In the genomic region with DNA sequence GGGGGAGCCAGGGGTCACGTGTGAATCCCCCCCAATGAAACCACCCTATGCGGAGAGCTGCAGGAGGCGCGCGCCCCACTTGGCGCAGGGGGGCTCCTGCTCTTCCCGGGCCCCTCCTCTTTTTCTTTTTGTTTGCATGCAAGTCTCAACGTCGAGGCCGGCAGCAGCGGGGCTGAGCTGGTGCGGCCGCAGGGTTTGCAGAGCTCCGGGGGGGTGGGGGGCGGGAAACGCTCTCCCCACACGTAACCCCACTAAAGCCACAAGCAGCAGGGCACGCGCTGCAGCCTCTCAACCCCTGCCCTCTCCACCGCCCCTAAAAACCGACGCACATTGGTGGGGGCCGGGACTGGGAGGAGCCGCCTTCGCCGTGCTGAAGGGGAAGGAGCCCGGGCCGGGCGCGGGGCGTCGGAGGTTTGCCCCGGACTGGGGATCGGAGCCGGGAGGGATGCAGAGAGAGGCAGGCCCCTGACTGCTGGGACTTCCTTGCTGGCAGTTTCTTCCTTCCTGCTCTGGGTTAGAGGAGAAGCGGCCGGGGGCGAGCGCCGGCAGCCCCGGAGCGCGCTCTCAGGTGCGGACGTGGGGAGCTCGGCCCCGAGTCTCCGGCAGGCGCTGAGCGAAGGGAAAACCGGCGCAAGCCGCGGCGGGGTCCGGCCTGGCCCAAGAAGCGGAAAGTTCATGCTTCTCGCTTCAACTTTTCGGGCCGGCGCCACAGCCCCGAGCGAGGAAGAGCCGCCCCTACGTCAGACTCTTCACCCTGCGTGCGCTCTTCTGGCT, we compare ENCODE assay signal across 8 cellular contexts. TPM values are rescaled to one million over a fixed set of nuclear protein-coding genes. Genes with fewer than 3 reads are reported as not detected.
DNase-seq lines count a peak whose midpoint lies in the region; ATAC-seq, FAIRE-seq and TF ChIP-seq lines count a peak whose summit lies in the region.

No MANE protein-coding gene starts in this region.

- H3K36me3 ChIP-seq in H7 (replicated peaks; ENCODE audit: control insufficient read depth, insufficient read depth, low read length) (peaks cover 9% of the 10 kb centered on the region), mesendoderm (ENCODE audit: control insufficient read depth, insufficient read depth, low read length) (peaks cover 10% of the 10 kb centered on the region)

- H3K4ac ChIP-seq in mesendoderm (ENCODE audit: low read depth, low read length), result peak overlapping the region; percentile 63

- peak overlapping the region; percentile 72 for H3K4me2 ChIP-seq in mesendoderm (ENCODE audit: low read length)

- peak overlapping the region; percentile 95 for H3K9ac ChIP-seq in mesendoderm (ENCODE audit: low read length)

- H3K4me3 Mint-ChIP-seq in activated CD4-positive, alpha-beta T cell treated with anti-CD3 and anti-CD28 coated beads, Interleukin-2, amount 10 ng/mL, durations not matched to agents 24 days and 14 days, result peak overlapping the region; percentile 84
- peak overlapping the region; percentile 93 for H3K4me3 Mint-ChIP-seq in stimulated activated memory B cell treated with anti-CD40 and anti-IgM and Interleukin-4, amounts not matched to agents 10 μg/mL and 1 μg/mL and 100 μg/mL, for 72 hours

- FAIRE-seq in H54 (lab: Jason Lieb, UNC), result no peak

- H3K27ac ChIP-seq in mesendoderm (ENCODE audit: low read depth, low read length), result peak overlapping the region; percentile 60

- H3K4me3 ChIP-seq in H7 (ENCODE audit: insufficient read depth, low read depth, low read length) (peak overlapping the region; percentile 77), mesendoderm (ENCODE audit: low read length) (peak overlapping the region; percentile 92)

- H2BK5ac ChIP-seq in mesendoderm (ENCODE audit: low read length), result peak overlapping the region; percentile 76

- ATAC-seq in stimulated activated memory B cell treated with anti-CD40 and anti-IgM and Interleukin-4, amounts not matched to agents 10 μg/mL and 1 μg/mL and 100 μg/mL, for 72 hours, result peak; percentile 77

- no peak overlapping the region for H4K5ac ChIP-seq in mesendoderm (ENCODE audit: low read length)

- no peak overlapping the region for H2AK5ac ChIP-seq in mesendoderm (ENCODE audit: low read length)

- H3K9me3 Mint-ChIP-seq in activated CD4-positive, alpha-beta T cell treated with anti-CD3 and anti-CD28 coated beads, Interleukin-2, amount 10 ng/mL, durations not matched to agents 24 days and 14 days, result no peaks in the 10 kb centered on the region
- H3K9me3 Mint-ChIP-seq in stimulated activated memory B cell treated with anti-CD40 and anti-IgM and Interleukin-4, amounts not matched to agents 10 μg/mL and 1 μg/mL and 100 μg/mL, for 72 hours, result no peaks in the 10 kb centered on the region

- H3K23ac ChIP-seq in mesendoderm (ENCODE audit: low read length), result peak overlapping the region; percentile 37

- no peak overlapping the region for H2BK120ac ChIP-seq in mesendoderm (ENCODE audit: low read depth, low read length)

- H3K36me3 Mint-ChIP-seq in activated CD4-positive, alpha-beta T cell treated with anti-CD3 and anti-CD28 coated beads, Interleukin-2, amount 10 ng/mL, durations not matched to agents 24 days and 14 days (ENCODE audit: low read depth), result peaks cover 44% of the 10 kb centered on the region
- peaks cover 19% of the 10 kb centered on the region for H3K36me3 Mint-ChIP-seq in stimulated activated memory B cell treated with anti-CD40 and anti-IgM and Interleukin-4, amounts not matched to agents 10 μg/mL and 1 μg/mL and 100 μg/mL, for 72 hours

- H2BK15ac ChIP-seq in mesendoderm (replicated peaks; ENCODE audit: low read depth), result no peak overlapping the region

- peaks cover 43% of the 10 kb centered on the region for H3K79me2 ChIP-seq in mesendoderm (ENCODE audit: control insufficient read depth, insufficient read depth, low read length)

- no peaks in the 10 kb centered on the region for H3K27me3 Mint-ChIP-seq in activated CD4-positive, alpha-beta T cell treated with anti-CD3 and anti-CD28 coated beads, Interleukin-2, amount 10 ng/mL, durations not matched to agents 24 days and 14 days
- H3K27me3 Mint-ChIP-seq in stimulated activated memory B cell treated with anti-CD40 and anti-IgM and Interleukin-4, amounts not matched to agents 10 μg/mL and 1 μg/mL and 100 μg/mL, for 72 hours, result no peaks in the 10 kb centered on the region

- WGBS in mesendoderm (ENCODE audit: extremely low coverage, insufficient coverage, low lambda C conversion rate), result no CpG with 5 or more reads among the region's 67 CpGs

- H3K4me1 ChIP-seq in mesendoderm (ENCODE audit: control insufficient read depth, low read depth, low read length), result peaks cover 12% of the 10 kb centered on the region

- peak; percentile 75 for DNase-seq in GM03348 (ENCODE audit: low spot score)
- peak; percentile 93 for DNase-seq in H7
- DNase-seq in NCI-H1105 (lab: John Stamatoyannopoulos, UW), result peak; percentile 86
- peak; percentile 93 for DNase-seq in activated CD4-positive, alpha-beta T cell treated with anti-CD3 and anti-CD28 coated beads, Interleukin-2, amount 10 ng/mL, durations not matched to agents 24 days and 14 days
- DNase-seq in effector CD4-positive, alpha-beta T cell, result peak; percentile 80
- DNase-seq in mesendoderm, result peak; percentile 72
- no peak for DNase-seq in H54 (ENCODE audit: insufficient read length, low spot score)

- peaks cover 37% of the 10 kb centered on the region for H3K79me1 ChIP-seq in mesendoderm (ENCODE audit: low read length)

- intact Hi-C loops in activated CD4-positive, alpha-beta T cell treated with anti-CD3 and anti-CD28 coated beads, Interleukin-2, amount 10 ng/mL, durations not matched to agents 24 days and 14 days (cut with micrococcal nuclease), result no loop called here

- H3K27ac Mint-ChIP-seq in activated CD4-positive, alpha-beta T cell treated with anti-CD3 and anti-CD28 coated beads, Interleukin-2, amount 10 ng/mL, durations not matched to agents 24 days and 14 days, result peak overlapping the region; percentile 89
- H3K27ac Mint-ChIP-seq in stimulated activated memory B cell treated with anti-CD40 and anti-IgM and Interleukin-4, amounts not matched to agents 10 μg/mL and 1 μg/mL and 100 μg/mL, for 72 hours, result peak overlapping the region; percentile 92

- no peak for TF ChIP-seq POLR2A in H54 (IDR thresholded peaks at IDR 0.05; ENCODE audit: low read depth, low read length)

- peak overlapping the region; percentile 99 for H3K56ac ChIP-seq in mesendoderm (ENCODE audit: low read length)

- H4K8ac ChIP-seq in mesendoderm (ENCODE audit: low read depth, low read length), result no peak overlapping the region

- H3K4me1 Mint-ChIP-seq in activated CD4-positive, alpha-beta T cell treated with anti-CD3 and anti-CD28 coated beads, Interleukin-2, amount 10 ng/mL, durations not matched to agents 24 days and 14 days, result peaks cover 57% of the 10 kb centered on the region
- peaks cover 55% of the 10 kb centered on the region for H3K4me1 Mint-ChIP-seq in stimulated activated memory B cell treated with anti-CD40 and anti-IgM and Interleukin-4, amounts not matched to agents 10 μg/mL and 1 μg/mL and 100 μg/mL, for 72 hours

- H3K18ac ChIP-seq in mesendoderm (ENCODE audit: low read length), result peak overlapping the region; percentile 71

- H3K27me3 ChIP-seq in H7 (ENCODE audit: control insufficient read depth, insufficient read depth, low read length) (peaks cover 21% of the 10 kb centered on the region), mesendoderm (ENCODE audit: insufficient read depth, low read length, poor library complexity) (no peaks in the 10 kb centered on the region)

RNA-seq across cellular contexts. Expression of gene LBH, which starts 0.9 kb away (rescaled TPM):
- total RNA-seq in H7 (2014; rRNA removed; shearing (Covaris generic)), result 90.7 and 93.3 TPM in 2 replicates
- 176 and 184 TPM in 2 replicates for total RNA-seq in activated CD4-positive, alpha-beta T cell treated with anti-CD3 and anti-CD28 coated beads, Interleukin-2, amount 10 ng/mL, durations not matched to agents 24 days and 14 days
- polyA plus RNA-seq in mesendoderm (2013, experiment 1 of 2), result 34.2 TPM
- 31.9 TPM for polyA plus RNA-seq in mesendoderm (2013, experiment 2 of 2)
